8 cellular contexts compared by ENCODE assay signal in genomic region chr5:159987031-159987674, GRCh38. TPM values are rescaled to one million over a fixed set of nuclear protein-coding genes. Genes with fewer than 3 reads are reported as not detected.
DNase-seq lines count a peak whose midpoint lies in the region; ATAC-seq and TF ChIP-seq lines count a peak whose summit lies in the region.

No MANE protein-coding gene starts in this region.

- H3K27ac ChIP-seq in GM23248 (no peak overlapping the region), RWPE2 (ENCODE audit: poor library complexity, severe bottlenecking) (no peak overlapping the region), foreskin keratinocyte (no peak overlapping the region), neural progenitor cell (no peak overlapping the region), stomach (peak overlapping the region; percentile 37 to 80 (median 55))

- TF ChIP-seq CTCF in LNCAP (IDR thresholded peaks at IDR 0.05) (peak; percentile 88), RWPE2 (IDR thresholded peaks at IDR 0.05; ENCODE audit: poor library complexity, severe bottlenecking) (peak; percentile 97), foreskin keratinocyte (conservative IDR thresholded peaks at IDR 0.05) (peak; percentile 96), neural progenitor cell (IDR thresholded peaks at IDR 0.05) (peak; percentile 78), stomach (IDR thresholded peaks at IDR 0.05) (peak in 5 of 7 experiments; percentile 52 to 73 (median 60))

- no peaks in the 10 kb centered on the region for H3K36me3 Mint-ChIP-seq in neural progenitor cell

- no peaks in the 10 kb centered on the region for H3K79me2 ChIP-seq in GM23248 (ENCODE audit: insufficient read depth)
- H3K79me2 ChIP-seq in neural progenitor cell (ENCODE audit: low read depth), result no peaks in the 10 kb centered on the region

- TF ChIP-seq EP300 in stomach (IDR thresholded peaks at IDR 0.05), result no peak

- H3K36me3 ChIP-seq in GM23248 (ENCODE audit: low read depth) (no peaks in the 10 kb centered on the region), RWPE2 (ENCODE audit: low read depth) (no peaks in the 10 kb centered on the region), neural progenitor cell (no peaks in the 10 kb centered on the region), stomach (no peaks in the 10 kb centered on the region)

- peak overlapping the region; percentile 63 for H2AFZ ChIP-seq in GM23248
- H2AFZ ChIP-seq in neural progenitor cell (replicated peaks), result peak overlapping the region; percentile 89

- H3K9ac ChIP-seq in GM23248 (no peak overlapping the region), neural progenitor cell (no peak overlapping the region)

- peaks cover 16% of the 10 kb centered on the region for H3K27me3 Mint-ChIP-seq in neural progenitor cell (ENCODE audit: insufficient read depth, low read depth)

- in situ Hi-C loops in GM23248 (cut with MboI), result loop anchor here (25.0 kb wide), 1 partner anchor 825 kb away; no protein-coding TSS in a partner anchor

- H3K27ac Mint-ChIP-seq in neural progenitor cell, result no peak overlapping the region

- ATAC-seq in RWPE2 (ENCODE audit: low read depth) (peak; percentile 94), foreskin keratinocyte (peak; percentile 87)

- no peaks in the 10 kb centered on the region for H3K4me1 Mint-ChIP-seq in neural progenitor cell

- no peaks in the 10 kb centered on the region for H4K20me1 ChIP-seq in GM23248 (ENCODE audit: insufficient read depth)
- H4K20me1 ChIP-seq in neural progenitor cell (ENCODE audit: low read depth), result no peaks in the 10 kb centered on the region

- no peaks in the 10 kb centered on the region for H3F3A ChIP-seq in GM23248 (ENCODE audit: insufficient read depth)
- H3F3A ChIP-seq in neural progenitor cell (ENCODE audit: low read depth), result no peaks in the 10 kb centered on the region

- peaks cover 9% of the 10 kb centered on the region for H3K9me3 Mint-ChIP-seq in neural progenitor cell

- no peaks in the 10 kb centered on the region for H3K9me3 ChIP-seq in GM23248 (ENCODE audit: low read depth)
- no peaks in the 10 kb centered on the region for H3K9me3 ChIP-seq in RWPE2 (ENCODE audit: severe bottlenecking)
- H3K9me3 ChIP-seq in neural progenitor cell (ENCODE audit: low read depth), result no peaks in the 10 kb centered on the region
- H3K9me3 ChIP-seq in stomach, result no peaks in the 10 kb centered on the region

- DNase-seq in DMS79 (lab: John Stamatoyannopoulos, UW), result peak; percentile 29
- peak; percentile 82 for DNase-seq in GM23248
- DNase-seq in RWPE2 (ENCODE audit: low spot score), result peak; percentile 91
- peak; percentile 67 for DNase-seq in activated effector memory CD4-positive, alpha-beta T cell treated with Interleukin-2 at 50 U/mL for 16 hours
- DNase-seq in foreskin keratinocyte, result peak; percentile 34 to 58
- DNase-seq in neural progenitor cell (ENCODE audit: low spot score), result peak; percentile 88
- peak; percentile 92 for DNase-seq in stomach

- H3K4me1 ChIP-seq in GM23248 (ENCODE audit: insufficient read depth), result peaks cover 10% of the 10 kb centered on the region
- H3K4me1 ChIP-seq in RWPE2 (ENCODE audit: insufficient read depth, poor library complexity, severe bottlenecking), result peaks cover 8% of the 10 kb centered on the region
- peaks cover 6% of the 10 kb centered on the region for H3K4me1 ChIP-seq in foreskin keratinocyte
- no peaks in the 10 kb centered on the region for H3K4me1 ChIP-seq in neural progenitor cell
- peaks cover 0 to 13% (median 9%) of the 10 kb centered on the region in 4 donors for H3K4me1 ChIP-seq in stomach

- H3K27me3 ChIP-seq in GM23248 (replicated peaks; ENCODE audit: insufficient read depth), result peaks cover 8% of the 10 kb centered on the region; the same call in 1 of the 2 replicates
- H3K27me3 ChIP-seq in RWPE2 (ENCODE audit: insufficient read depth, poor library complexity, severe bottlenecking), result no peaks in the 10 kb centered on the region
- peaks cover 44% of the 10 kb centered on the region for H3K27me3 ChIP-seq in foreskin keratinocyte
- H3K27me3 ChIP-seq in neural progenitor cell, result peaks cover 55% of the 10 kb centered on the region
- H3K27me3 ChIP-seq in stomach, result peaks cover 0 to 40% (median 0%) of the 10 kb centered on the region in 3 donors

- peak overlapping the region; percentile 68 for H3K4me3 Mint-ChIP-seq in neural progenitor cell

- 2 to 3% methylated on average over 49 to 50 of the region's 50 CpGs for WGBS in GM23248 (ENCODE audit: low coverage in 1 of 2, low lambda C conversion rate in 2 of 2, missing lambda C conversion rate in 2 of 2), 2 experiments
- 1 to 2% (median 1%) methylated on average over 32 to 50 of the region's 50 CpGs for WGBS in stomach, 5 donors

- intact Hi-C loops in stomach (cut with DNase I; ENCODE audit: low total_unique reads), result loop anchor here (10.0 kb wide), 2 partner anchors 472 to 542 kb away; no protein-coding TSS in a partner anchor

- H3K4me3 ChIP-seq in GM23248 (peak overlapping the region; percentile 70), RWPE2 (ENCODE audit: severe bottlenecking) (peak overlapping the region; percentile 24), neural progenitor cell (peak overlapping the region; percentile 57), stomach (peak overlapping the region; percentile 47 to 59 (median 52))

- H3K4me2 ChIP-seq in GM23248 (ENCODE audit: unreplicated experiment) (peak overlapping the region; percentile 67), neural progenitor cell (peak overlapping the region; percentile 87)

- H3K9me2 ChIP-seq in GM23248 (ENCODE audit: insufficient read depth), result no peaks in the 10 kb centered on the region

- no peak for TF ChIP-seq POLR2A in stomach (IDR thresholded peaks at IDR 0.05)

RNA-seq across cellular contexts. Expression of gene TTC1, which starts 21.8 kb away (rescaled TPM):
- total RNA-seq in GM23248 (2014; rRNA removed; shearing (Covaris generic)), result 39.9 and 46.8 TPM in 2 replicates
- polyA plus RNA-seq in GM23248 (2016; fragmentation: Nextera tagmentation; extraction: Ambion mirVana) (67.5 and 67.7 TPM in 2 replicates), foreskin keratinocyte (50.4 and 56.8 TPM in 2 replicates), stomach (10 to 100 TPM; 31.3 to 48.9 (median 44.5) TPM)
- total RNA-seq in foreskin keratinocyte (48.8 and 53.1 TPM in 2 replicates), neural progenitor cell (ENCODE audit: low replicate concordance) (45.2 and 50.0 TPM in 2 replicates), stomach (10 to 100 TPM in 4 of 5 donors, 1 to 10 TPM in 1; 2.3 to 50.0 (median 13.3) TPM)

Comparison
In these comparisons a context has a peak if more than half of its experiments do, and no peak if none do; other contexts are left out.
1. DNase-seq: peak in every context shown above with its lines; median percentile 92 in stomach; 91 in RWPE2; 88 in neural progenitor cell; 82 in GM23248; 67 in activated effector memory CD4-positive, alpha-beta T cell treated with Interleukin-2 at 50 U/mL for 16 hours; 46 in foreskin keratinocyte; 29 in DMS79.
2. H3K27ac ChIP-seq: peak in stomach (5 of 5); none in GM23248 (single experiment), RWPE2 (single experiment), foreskin keratinocyte (single experiment) and neural progenitor cell (single experiment).
3. Peak in every context shown above with its lines, with median percentiles within 50 percentile points of each other: H3K4me3 ChIP-seq and CTCF ChIP-seq.